In the genomic region with DNA sequence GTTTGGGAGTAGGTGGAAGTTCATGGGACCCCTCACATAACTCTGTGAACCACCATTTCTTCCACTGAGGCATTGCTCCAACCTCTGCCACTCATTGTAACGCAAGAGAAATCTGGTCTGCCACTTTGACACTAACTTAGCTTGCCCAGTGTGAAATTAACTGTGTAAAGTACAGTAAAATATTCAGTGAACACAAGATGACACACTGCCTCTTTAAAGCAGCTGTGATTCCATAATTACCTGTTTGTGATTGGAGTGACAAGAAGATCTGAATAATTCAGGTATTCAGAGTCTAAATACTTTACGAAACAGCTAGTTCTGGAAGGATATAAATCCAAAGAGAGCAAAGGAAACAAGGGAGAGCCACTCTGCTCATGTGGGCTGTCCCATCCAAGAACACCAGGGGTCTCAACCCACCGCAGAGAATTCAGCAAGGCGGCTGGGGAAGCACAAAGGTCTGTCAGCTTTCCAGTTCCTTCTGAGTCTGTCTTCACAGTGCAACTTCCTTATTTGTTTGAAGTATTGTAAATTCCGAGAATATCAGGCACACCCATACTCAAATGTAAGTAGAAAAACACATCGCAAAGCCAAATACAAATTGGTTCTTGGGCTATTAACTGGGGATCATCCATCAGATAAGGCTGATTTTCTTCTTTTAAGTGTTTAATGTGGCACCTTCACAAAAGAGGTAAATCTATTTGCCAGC, we compare ENCODE assay signal across 8 cellular contexts.
DNase-seq lines count a peak whose midpoint lies in the region; ATAC-seq and TF ChIP-seq lines count a peak whose summit lies in the region.

No MANE protein-coding gene starts in this region.

- H3K4me2 ChIP-seq in neural cell (ENCODE audit: low read length): peak overlapping the region; percentile 27

- no peaks in the 10 kb centered on the region for H3K9me2 ChIP-seq in neural cell (ENCODE audit: insufficient read depth, low read length)

- H3K4me3 ChIP-seq in Caco-2 (ENCODE audit: low read depth, low read length): no peak overlapping the region
- H3K4me3 ChIP-seq in neural cell (ENCODE audit: low read length): peak overlapping the region; percentile 38

- H3K9me3 Mint-ChIP-seq in Caco-2 (ENCODE audit: unreplicated experiment) (no peaks in the 10 kb centered on the region), HFFc6 (no peaks in the 10 kb centered on the region)

- POLR2A ChIA-PET in Caco-2 (lab: Charles Lee): no interaction called here

- H2AFZ ChIP-seq in neural cell (ENCODE audit: low read depth, low read length): no peak overlapping the region

- no peaks in the 10 kb centered on the region for H3K36me3 Mint-ChIP-seq in Caco-2 (ENCODE audit: insufficient read depth, unreplicated experiment)
- no peaks in the 10 kb centered on the region for H3K36me3 Mint-ChIP-seq in HFFc6 (ENCODE audit: low read depth)

- H3K4me3 Mint-ChIP-seq in Caco-2 (ENCODE audit: unreplicated experiment) (no peak overlapping the region), HFFc6 (no peak overlapping the region)

- peak overlapping the region; percentile 41 for H3K27ac ChIP-seq in neural cell (ENCODE audit: low read length)

- CTCF ChIA-PET in Caco-2 (lab: Charles Lee): no interaction called here

- peaks cover 7% of the 10 kb centered on the region for H4K20me1 ChIP-seq in neural cell (ENCODE audit: insufficient read depth)

- peak; percentile 59 for TF ChIP-seq EP300 in neural cell (conservative IDR thresholded peaks at IDR 0.05; ENCODE audit: poor library complexity, severe bottlenecking)

- intact Hi-C loops in Caco-2 (cut with micrococcal nuclease; ENCODE audit: unreplicated experiment): loop anchor here (1.0 to 10.0 kb wide), 2 partner anchors 70 to 91 kb away; no protein-coding TSS in a partner anchor

- H3K9me3 ChIP-seq in Caco-2 (no peaks in the 10 kb centered on the region), neural cell (ENCODE audit: low read length) (no peaks in the 10 kb centered on the region)

- H3K9ac ChIP-seq in neural cell (ENCODE audit: low read length): no peak overlapping the region

- peak; percentile 41 for TF ChIP-seq RAD21 in neural cell (conservative IDR thresholded peaks at IDR 0.05)

- H3K27me3 Mint-ChIP-seq in Caco-2 (ENCODE audit: insufficient read depth, unreplicated experiment): no peaks in the 10 kb centered on the region
- H3K27me3 Mint-ChIP-seq in HFFc6 (ENCODE audit: insufficient read depth): peaks cover 1% of the 10 kb centered on the region; the same call in 1 of the 2 replicates

- peaks cover 65% of the 10 kb centered on the region for H3K79me2 ChIP-seq in neural cell (replicated peaks; ENCODE audit: insufficient read depth, low read length)

- DNase-seq in Caco-2 (peak; percentile 23 to 42), OCI-M1 (lab: John Stamatoyannopoulos, UW) (peak; percentile 89), HFFc6 (no peak), SHP77 (lab: John Stamatoyannopoulos, UW) (no peak)

- H3K27ac Mint-ChIP-seq in Caco-2 (ENCODE audit: unreplicated experiment): peak overlapping the region; percentile 48
- no peak overlapping the region for H3K27ac Mint-ChIP-seq in HFFc6

- peak; percentile 10 for ATAC-seq in esophagus mucosa
- ATAC-seq in HG02588 (IDR thresholded peaks at IDR 0.05; ENCODE audit: unreplicated experiment): no peak
- no peak for ATAC-seq in GM19455 (IDR thresholded peaks at IDR 0.05; ENCODE audit: unreplicated experiment)

- H3K4me1 ChIP-seq in Caco-2: 0 out of 2 replicates have a peak, but pooled peaks cover 3% of the 10 kb centered on the region

- peaks cover 1% of the 10 kb centered on the region for H3K4me1 Mint-ChIP-seq in Caco-2 (ENCODE audit: low read depth, unreplicated experiment)
- H3K4me1 Mint-ChIP-seq in HFFc6 (ENCODE audit: low read depth): peaks cover 28% of the 10 kb centered on the region

- peak in 1 of 2 experiments; percentile 12 for TF ChIP-seq CTCF in Caco-2 (IDR thresholded peaks at IDR 0.05; ENCODE audit: insufficient read depth in 1 of 2, low read depth in 1 of 2, low read length in 1 of 2, severe bottlenecking in 1 of 2, unreplicated experiment in 1 of 2)
- TF ChIP-seq CTCF in neural cell (IDR thresholded peaks at IDR 0.05; ENCODE audit: poor library complexity, severe bottlenecking): peak; percentile 43
- no peak for TF ChIP-seq CTCF in HFFc6 (IDR thresholded peaks at IDR 0.05)

- H3K27me3 ChIP-seq in Caco-2 (replicated peaks; ENCODE audit: control insufficient read depth, insufficient read depth, low read length) (no peaks in the 10 kb centered on the region), neural cell (ENCODE audit: insufficient read depth, low read depth, low read length) (no peaks in the 10 kb centered on the region)

- H3K36me3 ChIP-seq in Caco-2 (ENCODE audit: control insufficient read depth, insufficient read depth, low read length) (no peaks in the 10 kb centered on the region), neural cell (ENCODE audit: insufficient read depth, low read length) (no peaks in the 10 kb centered on the region)

- H3F3A ChIP-seq in neural cell (ENCODE audit: insufficient read depth, low read length, poor library complexity, severe bottlenecking): peaks cover 4% of the 10 kb centered on the region

- BruUV-seq in Caco-2 (replicated peaks; lab: Mats Ljungman, UMichigan): no TSS peak

TF ChIP-seq in neural cell, 6 proteins besides CTCF, POLR2A, EP300 and RAD21:
- peak; percentile 40 for TF ChIP-seq SMC3 (conservative IDR thresholded peaks at IDR 0.05; ENCODE audit: poor library complexity)
- no peak for TF ChIP-seq MXI1 (conservative IDR thresholded peaks at IDR 0.05; ENCODE audit: poor library complexity, severe bottlenecking)
- TF ChIP-seq POLR2AphosphoS5 (IDR thresholded peaks at IDR 0.05): peak; percentile 22
TF ChIP-seq in neural cell: peak in this region for 2.

Comparison
In these comparisons a context has a peak if more than half of its experiments do, and no peak if none do; other contexts are left out.
1. DNase-seq: peak in Caco-2 (2 of 2) and OCI-M1 (single experiment); none in HFFc6 (single experiment) and SHP77 (0 of 2).